16 cellular contexts compared by ENCODE assay signal in genomic region chr5:79720096-79720495, GRCh38. TPM values are rescaled to one million over a fixed set of nuclear protein-coding genes. Genes with fewer than 3 reads are reported as not detected.
DNase-seq lines count a peak whose midpoint lies in the region; ATAC-seq and TF ChIP-seq lines count a peak whose summit lies in the region.
"Had no signal": no experiment of that assay in that cellular context is flagged by ENCODE, and none has a peak within 500 bp of the region (broad histone marks: within the 10 kb centered on the region; RNA-seq: fewer than 3 reads in every experiment).

No MANE protein-coding gene starts in this region.

- CTCF ChIA-PET in HCT116 (lab: Charles Lee) (no interaction called here), WTC11 (lab: Charles Lee) (no interaction called here)

- BruUV-seq in HCT116 (replicated peaks; lab: Mats Ljungman, UMichigan), result no TSS peak

- H3K36me3 ChIP-seq in HCT116 (ENCODE audit: control insufficient read depth in 1 of 2, insufficient read depth in 2 of 2, low read length in 2 of 2), result no peaks in the 10 kb centered on the region
- H3K36me3 ChIP-seq: BLaER1 treated with 17β-estradiol and CSF1 and Interleukin-3, amounts not matched to agents 10 nM and 100 nM had no signal

- no peaks in the 10 kb centered on the region for H3K9me2 ChIP-seq in HCT116 (ENCODE audit: insufficient read depth)

- H3K4me3 ChIP-seq in HCT116 (replicated peaks in 1 of 2; ENCODE audit: low read depth in 1 of 2, low read length in 2 of 2), result no peak overlapping the region
- H3K4me3 ChIP-seq in epithelial cell of proximal tubule (ENCODE audit: low read depth, low read length), result no peak overlapping the region
- H3K4me3 ChIP-seq: BLaER1 treated with 17β-estradiol and CSF1 and Interleukin-3, amounts not matched to agents 10 nM and 100 nM had no signal

- no peak for TF ChIP-seq RAD21 in HCT116 (IDR thresholded peaks at IDR 0.05; ENCODE audit: low read depth)

- no peak overlapping the region for H3K9ac ChIP-seq in HCT116 (ENCODE audit: low read length)
- H3K9ac ChIP-seq: BLaER1 treated with 17β-estradiol and CSF1 and Interleukin-3, amounts not matched to agents 10 nM and 100 nM had no signal

- no peak for ATAC-seq in HCT116
- no peak for ATAC-seq in WTC11
- no peak for ATAC-seq in GM21619 (IDR thresholded peaks at IDR 0.05; ENCODE audit: unreplicated experiment)

- no peak overlapping the region for H3K4me2 ChIP-seq in HCT116 (ENCODE audit: low read length)
- H3K4me2 ChIP-seq: BLaER1 treated with 17β-estradiol and CSF1 and Interleukin-3, amounts not matched to agents 10 nM and 100 nM had no signal

- TF ChIP-seq CTCF in HCT116 (IDR thresholded peaks at IDR 0.05 in 2 of 3, conservative IDR thresholded peaks at IDR 0.05 in 1 of 3; ENCODE audit: borderline replicate concordance in 1 of 3, insufficient read depth in 1 of 3, low read depth in 2 of 3, low read length in 2 of 3) (no peak), WTC11 (IDR thresholded peaks at IDR 0.05) (no peak), epithelial cell of proximal tubule (conservative IDR thresholded peaks at IDR 0.05; ENCODE audit: low read depth, low read length) (no peak)

- intact Hi-C loops in HCT116 (cut with micrococcal nuclease), result no loop called here

- no peaks in the 10 kb centered on the region for H3K27me3 ChIP-seq in HCT116 (ENCODE audit: insufficient read depth, low read length)
- H3K27me3 ChIP-seq: BLaER1 treated with 17β-estradiol and CSF1 and Interleukin-3, amounts not matched to agents 10 nM and 100 nM had no signal

- peaks cover 21% of the 10 kb centered on the region for H3K36me3 Mint-ChIP-seq in WTC11
- H3K36me3 Mint-ChIP-seq: IgD-negative memory B cell had no signal

- H3K79me2 ChIP-seq in HCT116 (ENCODE audit: insufficient read depth, low read length), result no peaks in the 10 kb centered on the region

- H2AFZ ChIP-seq in HCT116 (ENCODE audit: low read depth, low read length, poor library complexity, severe bottlenecking), result no peak overlapping the region

- POLR2A ChIA-PET in HCT116 (lab: Charles Lee), result no interaction called here
- POLR2A ChIA-PET in WTC11 (lab: Charles Lee), result no interaction called here

- H3K27ac Mint-ChIP-seq in WTC11, result no peak overlapping the region
- H3K27ac Mint-ChIP-seq: B cell, H9, HFFc6, IgD-negative memory B cell had no signal

- no peaks in the 10 kb centered on the region; the same call in 1 of the 2 replicates for H3K27me3 Mint-ChIP-seq in WTC11 (ENCODE audit: low read depth)

- peaks cover 38% of the 10 kb centered on the region for H3K9me3 Mint-ChIP-seq in WTC11

- RAD21 ChIA-PET in HCT116 (lab: Charles Lee; ENCODE audit: low non-redundant PET in 1 of 2, low total read pairs in 2 of 2, uncharacterized antibody in 2 of 2, unreplicated experiment in 2 of 2), result no interaction called here

- no peak for TF ChIP-seq POLR2A in HCT116 (IDR thresholded peaks at IDR 0.05; ENCODE audit: borderline replicate concordance, extremely low read depth, insufficient read depth, insufficient read length)

- no peak overlapping the region for H3K27ac ChIP-seq in HCT116 (ENCODE audit: low read depth, low read length)
- H3K27ac ChIP-seq: BLaER1 treated with 17β-estradiol and CSF1 and Interleukin-3, amounts not matched to agents 10 nM and 100 nM had no signal

- H3K4me1 ChIP-seq in HCT116 (ENCODE audit: control insufficient read depth in 1 of 2, insufficient read depth in 2 of 2, low read length in 2 of 2), result no peaks in the 10 kb centered on the region
- H3K4me1 ChIP-seq: BLaER1 treated with 17β-estradiol and CSF1 and Interleukin-3, amounts not matched to agents 10 nM and 100 nM; Caco-2 had no signal

- no peaks in the 10 kb centered on the region for H4K20me1 ChIP-seq in HCT116 (ENCODE audit: insufficient read depth)
- H4K20me1 ChIP-seq: BLaER1 treated with 17β-estradiol and CSF1 and Interleukin-3, amounts not matched to agents 10 nM and 100 nM had no signal

- no peak overlapping the region for H3K4me3 Mint-ChIP-seq in WTC11
- H3K4me3 Mint-ChIP-seq: B cell, H9, HFFc6, IgD-negative memory B cell had no signal

- H3K9me3 ChIP-seq in HCT116 (ENCODE audit: control insufficient read depth in 1 of 2, insufficient read depth in 1 of 2, low read depth in 1 of 2, low read length in 2 of 2), result peaks cover 0 to 10% of the 10 kb centered on the region in 2 experiments; a peak in 2 of 4 replicates

- no peaks in the 10 kb centered on the region for H3K4me1 Mint-ChIP-seq in WTC11
- H3K4me1 Mint-ChIP-seq: B cell, H9, IgD-negative memory B cell had no signal

- DNase-seq in ELR (ENCODE audit: low read depth), result peak; percentile 5
- no peak for DNase-seq in HCT116 (ENCODE audit: low read depth, low spot score)
- DNase-seq in WTC11 (ENCODE audit: low spot score), result no peak
- DNase-seq in epithelial cell of proximal tubule (ENCODE audit: low read depth), result peak; percentile 1
- no peak for DNase-seq in HK-2 (ENCODE audit: unreplicated experiment)
- DNase-seq in NCI-H1694 treated with DMSO at 0.1 percent for 48 hours (lab: John Stamatoyannopoulos, UW), result no peak
- DNase-seq in islet precursor cell, result no peak
- DNase-seq: Caco-2, GDM1, H9, HFFc6, KG1 had no signal

TF ChIP-seq in HCT116, 20 proteins besides CTCF, POLR2A, EP300 and RAD21:
- TF ChIP-seq FOSL1 (IDR thresholded peaks at IDR 0.05; ENCODE audit: low read depth), result no peak
- peak; percentile 48; the same call in 1 of the 2 replicates for TF ChIP-seq CBX3 (IDR thresholded peaks at IDR 0.05; ENCODE audit: low read depth)
TF ChIP-seq in HCT116: peak in this region for 1.

TF ChIP-seq in WTC11, 78 proteins besides CTCF, POLR2A, EP300 and RAD21:
- TF ChIP-seq, protein P1, sequence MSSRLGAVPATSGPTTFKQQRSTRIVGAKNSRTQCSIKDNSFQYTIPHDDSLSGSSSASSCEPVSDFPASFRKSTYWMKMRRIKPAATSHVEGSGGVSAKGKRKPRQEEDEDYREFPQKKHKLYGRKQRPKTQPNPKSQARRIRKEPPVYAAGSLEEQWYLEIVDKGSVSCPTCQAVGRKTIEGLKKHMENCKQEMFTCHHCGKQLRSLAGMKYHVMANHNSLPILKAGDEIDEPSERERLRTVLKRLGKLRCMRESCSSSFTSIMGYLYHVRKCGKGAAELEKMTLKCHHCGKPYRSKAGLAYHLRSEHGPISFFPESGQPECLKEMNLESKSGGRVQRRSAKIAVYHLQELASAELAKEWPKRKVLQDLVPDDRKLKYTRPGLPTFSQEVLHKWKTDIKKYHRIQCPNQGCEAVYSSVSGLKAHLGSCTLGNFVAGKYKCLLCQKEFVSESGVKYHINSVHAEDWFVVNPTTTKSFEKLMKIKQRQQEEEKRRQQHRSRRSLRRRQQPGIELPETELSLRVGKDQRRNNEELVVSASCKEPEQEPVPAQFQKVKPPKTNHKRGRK (CRISPR knock-in tag; IDR thresholded peaks at IDR 0.05; ENCODE audit: borderline replicate concordance), result no peak
- TF ChIP-seq ZBTB21 (CRISPR knock-in tag; IDR thresholded peaks at IDR 0.05; ENCODE audit: borderline replicate concordance) (no peak), NR2C2 (CRISPR knock-in tag; IDR thresholded peaks at IDR 0.05) (no peak), ZNF317 (CRISPR knock-in tag; IDR thresholded peaks at IDR 0.05; ENCODE audit: borderline replicate concordance, low read depth) (peak; percentile 98), ETV6 (CRISPR knock-in tag; IDR thresholded peaks at IDR 0.05) (no peak)
TF ChIP-seq in WTC11: peak in this region for 1.

RNA-seq across cellular contexts. Expression of gene CMYA5, which starts 30.5 kb away (rescaled TPM):
- 0.22 TPM for total RNA-seq in HCT116 (2021; ENCODE audit: unreplicated experiment)
- polyA plus RNA-seq in HCT116 (2012), result 0.14 and 0.18 TPM in 2 replicates
- 0.98 to 1.2 TPM (median 1.1 TPM) in 3 replicates for total RNA-seq in WTC11 (2021)
- 0.35 and 2.8 TPM in 2 replicates for total RNA-seq in epithelial cell of proximal tubule
- polyA plus RNA-seq: IgD-negative memory B cell had no signal

Comparison
In these comparisons a context has a peak if more than half of its experiments do, and no peak if none do; other contexts are left out.
1. DNase-seq: peak in ELR (single experiment) and epithelial cell of proximal tubule (single experiment); none in HCT116 (single experiment), WTC11 (single experiment), HK-2 (single experiment), NCI-H1694 treated with DMSO at 0.1 percent for 48 hours (single experiment) and islet precursor cell (single experiment).